ENCODE assay signal across 13 cellular contexts in the genomic region with DNA sequence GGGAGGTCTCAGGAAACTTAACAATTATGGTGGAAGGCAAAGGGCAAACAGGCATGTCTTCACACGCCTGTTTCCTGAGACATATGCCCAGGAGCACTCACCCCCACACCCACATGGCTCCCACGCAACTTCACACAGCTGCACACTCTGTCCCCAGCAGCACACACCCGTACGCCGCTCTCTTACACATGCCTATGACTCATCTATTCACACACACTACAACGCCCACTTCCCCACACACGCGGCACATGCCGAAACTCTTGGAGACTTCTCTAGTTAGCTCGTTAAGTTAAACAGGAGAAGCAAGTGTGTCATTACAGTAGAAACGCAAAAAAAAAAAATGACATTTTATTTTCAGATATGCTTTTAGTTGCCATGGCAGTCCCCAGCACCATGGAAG.
DNase-seq lines count a peak whose midpoint lies in the region; ATAC-seq lines count a peak whose summit lies in the region.
"Had no signal": no experiment of that assay in that cellular context is flagged by ENCODE, and none has a peak within 500 bp of the region (broad histone marks: within the 10 kb centered on the region; RNA-seq: fewer than 3 reads in every experiment).

No MANE protein-coding gene starts in this region.

- H3K27me3 Mint-ChIP-seq in stimulated activated naive CD8-positive, alpha-beta T cell treated with anti-CD3 and anti-CD28 coated beads, Interleukin-15, amount 100 ng/mL, for 72 hours = peaks cover 38% of the 10 kb centered on the region
- H3K27me3 Mint-ChIP-seq: activated naive CD4-positive, alpha-beta T cell treated with anti-CD3 and anti-CD28 coated beads, Interleukin-2, amount 10 ng/mL, durations not matched to agents 7 days and 5 days; CD4-positive, alpha-beta memory T cell had no signal

- peak overlapping the region in 1 of 2 donors; percentile 4 for H3K4me3 Mint-ChIP-seq in stimulated activated naive CD8-positive, alpha-beta T cell treated with anti-CD3 and anti-CD28 coated beads, Interleukin-15, amount 100 ng/mL, for 72 hours
- H3K4me3 Mint-ChIP-seq: activated naive CD4-positive, alpha-beta T cell treated with anti-CD3 and anti-CD28 coated beads, Interleukin-2, amount 10 ng/mL, durations not matched to agents 7 days and 5 days; CD4-positive, alpha-beta memory T cell had no signal

- DNase-seq in stimulated activated naive CD8-positive, alpha-beta T cell treated with anti-CD3 and anti-CD28 coated beads, Interleukin-15, amount 100 ng/mL, for 72 hours = peak in 1 of 2 donors; percentile 18
- no peak for DNase-seq in stimulated activated naive CD8-positive, alpha-beta T cell treated with anti-CD3 and anti-CD28 coated beads, Interleukin-15, Interleukin-2, amounts not matched to agents 100 U/mL and 50 U/mL, for 24 hours
- DNase-seq in NOMO-1 treated with DMSO at 0.1 percent for 48 hours (lab: John Stamatoyannopoulos, UW; ENCODE audit: unreplicated experiment) (peak; percentile 88), head of caudate nucleus (peak; percentile 40 to 93 (median 76)), ecto neural progenitor cell (ENCODE audit: low spot score) (no peak), NCI-H226 (no peak), DMS153 treated with DMSO at 0.1 percent for 48 hours (lab: John Stamatoyannopoulos, UW; ENCODE audit: unreplicated experiment) (no peak), C1 segment of cervical spinal cord (lab: John Stamatoyannopoulos, UW) (no peak)
- DNase-seq: activated naive CD4-positive, alpha-beta T cell treated with anti-CD3 and anti-CD28 coated beads, Interleukin-2, amount 10 ng/mL, durations not matched to agents 7 days and 5 days; CD4-positive, alpha-beta memory T cell; effector CD8-positive, alpha-beta T cell; NCI-H748 treated with DMSO at 0.1 percent for 48 hours; ovary had no signal

- intact Hi-C loops in head of caudate nucleus (cut with DNase I) = no loop called here

- peak; percentile 63 for ATAC-seq in stimulated activated naive CD8-positive, alpha-beta T cell treated with anti-CD3 and anti-CD28 coated beads, Interleukin-15, amount 100 ng/mL, for 72 hours
- ATAC-seq in stimulated activated naive CD8-positive, alpha-beta T cell treated with anti-CD3 and anti-CD28 coated beads, Interleukin-15, Interleukin-2, amounts not matched to agents 100 U/mL and 50 U/mL, for 24 hours = no peak

- peaks cover 7% of the 10 kb centered on the region for H3K4me1 Mint-ChIP-seq in stimulated activated naive CD8-positive, alpha-beta T cell treated with anti-CD3 and anti-CD28 coated beads, Interleukin-15, amount 100 ng/mL, for 72 hours
- H3K4me1 Mint-ChIP-seq: activated naive CD4-positive, alpha-beta T cell treated with anti-CD3 and anti-CD28 coated beads, Interleukin-2, amount 10 ng/mL, durations not matched to agents 7 days and 5 days; CD4-positive, alpha-beta memory T cell had no signal

- no peak overlapping the region for H3K27ac Mint-ChIP-seq in stimulated activated naive CD8-positive, alpha-beta T cell treated with anti-CD3 and anti-CD28 coated beads, Interleukin-15, amount 100 ng/mL, for 72 hours
- H3K27ac Mint-ChIP-seq: activated naive CD4-positive, alpha-beta T cell treated with anti-CD3 and anti-CD28 coated beads, Interleukin-2, amount 10 ng/mL, durations not matched to agents 7 days and 5 days; CD4-positive, alpha-beta memory T cell had no signal

- H3K9me3 Mint-ChIP-seq in stimulated activated naive CD8-positive, alpha-beta T cell treated with anti-CD3 and anti-CD28 coated beads, Interleukin-15, amount 100 ng/mL, for 72 hours = peaks cover 10 to 29% of the 10 kb centered on the region in 2 donors

Comparison
In these comparisons a context has a peak if more than half of its experiments do, and no peak if none do; other contexts are left out.
1. DNase-seq: peak in NOMO-1 treated with DMSO at 0.1 percent for 48 hours (single experiment) and head of caudate nucleus (42 of 42); none in stimulated activated naive CD8-positive, alpha-beta T cell treated with anti-CD3 and anti-CD28 coated beads, Interleukin-15, Interleukin-2, amounts not matched to agents 100 U/mL and 50 U/mL, for 24 hours (single experiment), ecto neural progenitor cell (single experiment), NCI-H226 (single experiment), DMS153 treated with DMSO at 0.1 percent for 48 hours (single experiment) and C1 segment of cervical spinal cord (0 of 14).